In the genomic region with DNA sequence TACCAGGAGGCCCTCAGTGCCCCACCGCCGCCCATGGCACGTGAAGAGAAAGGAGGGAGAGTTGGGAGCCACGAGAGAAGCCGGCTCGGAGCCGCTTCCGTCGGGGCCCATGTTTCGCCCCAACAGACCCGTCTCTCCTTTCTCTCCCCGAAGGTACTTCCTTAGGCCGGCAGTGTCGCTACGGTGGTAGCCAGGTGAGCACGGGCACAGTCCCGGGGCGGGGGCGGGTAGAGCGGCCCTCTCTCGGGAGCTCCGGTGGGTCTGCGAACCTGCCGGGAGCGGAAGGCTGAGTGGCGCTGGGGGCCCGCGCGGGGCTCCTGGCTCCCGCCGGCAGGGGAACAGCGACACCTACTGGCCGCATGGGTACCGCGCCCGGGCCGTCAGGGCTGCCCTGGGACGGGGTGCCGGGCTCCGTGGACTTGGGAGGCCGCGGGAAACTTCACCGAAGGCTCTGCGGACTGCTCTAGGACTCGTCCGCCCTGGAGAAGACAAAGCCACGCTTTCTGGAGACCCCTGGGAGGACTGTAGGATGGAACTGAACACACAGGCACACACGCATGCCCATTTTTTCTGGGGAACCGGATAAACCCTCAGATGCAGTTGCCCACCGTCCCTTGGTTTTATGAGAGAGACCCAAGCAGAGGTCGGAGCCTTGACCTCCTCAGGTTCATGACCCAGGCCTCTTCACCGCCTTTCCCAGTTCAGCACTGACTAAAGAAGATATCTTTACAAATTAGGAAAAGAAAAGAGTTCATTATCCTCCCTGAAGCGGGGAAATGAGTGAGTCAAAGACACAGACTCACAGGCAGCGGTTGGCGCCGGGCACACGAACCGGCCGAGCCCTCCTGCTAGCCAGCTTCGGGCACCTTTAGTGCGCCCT, we compare ENCODE assay signal across 8 cellular contexts.
DNase-seq lines count a peak whose midpoint lies in the region; ATAC-seq and TF ChIP-seq lines count a peak whose summit lies in the region.

No MANE protein-coding gene starts in this region.

- POLR2A ChIA-PET in CD8-positive, alpha-beta memory T cell (lab: Charles Lee) = no interaction called here

- ATAC-seq in GM19455 (IDR thresholded peaks at IDR 0.05; ENCODE audit: unreplicated experiment) (peak; percentile 80), HG03521 (IDR thresholded peaks at IDR 0.05; ENCODE audit: unreplicated experiment) (peak; percentile 51)

- H3K9me3 ChIP-seq in CD8-positive, alpha-beta memory T cell (ENCODE audit: low read length) = no peaks in the 10 kb centered on the region
- peaks cover 0 to 12% (median 0%) of the 10 kb centered on the region in 4 donors for H3K9me3 ChIP-seq in Peyer's patch
- H3K9me3 ChIP-seq in neutrophil = no peaks in the 10 kb centered on the region

- H3K27ac ChIP-seq in CD8-positive, alpha-beta memory T cell (ENCODE audit: low read depth, low read length) = no peak overlapping the region
- no peak overlapping the region for H3K27ac ChIP-seq in Peyer's patch
- H3K27ac ChIP-seq in neutrophil = no peak overlapping the region

- peaks cover 15% of the 10 kb centered on the region for H3K4me1 ChIP-seq in CD8-positive, alpha-beta memory T cell (ENCODE audit: insufficient read depth, low read length)
- H3K4me1 ChIP-seq in Peyer's patch = peaks cover 0 to 15% (median 5%) of the 10 kb centered on the region in 4 donors
- peaks cover 14 to 15% of the 10 kb centered on the region in 2 experiments for H3K4me1 ChIP-seq in neutrophil (ENCODE audit: control insufficient read depth in 1 of 2, insufficient read depth in 1 of 2, low read depth in 1 of 2, low read length in 1 of 2)

- H3K36me3 Mint-ChIP-seq in CD8-positive, alpha-beta memory T cell = no peaks in the 10 kb centered on the region

- TF ChIP-seq CTCF in Peyer's patch (IDR thresholded peaks at IDR 0.05) (peak; percentile 42 to 96 (median 83)), foreskin fibroblast (IDR thresholded peaks at IDR 0.05; ENCODE audit: low read depth, low read length) (peak; percentile 96), neutrophil (IDR thresholded peaks at IDR 0.05) (peak; percentile 83)

- peak; percentile 63 to 79 (median 71) for DNase-seq in CD8-positive, alpha-beta memory T cell
- DNase-seq in Peyer's patch (peak; percentile 43 to 81 (median 80)), foreskin fibroblast (peak in 1 of 2 donors; percentile 78), superior temporal gyrus (ENCODE audit: extremely low spot score) (peak; percentile 90)
- peak; percentile 62 to 66 for DNase-seq in activated T-helper 1 cell treated with anti-CD3 and anti-CD28 coated beads, Interleukin-2, amount 50 U/mL, for 16 hours (ENCODE audit: low read depth in 1 of 2, low spot score in 1 of 2)

- H3K4me1 Mint-ChIP-seq in CD8-positive, alpha-beta memory T cell = peaks cover 19 to 24% (median 21%) of the 10 kb centered on the region in 3 donors

- peaks cover 75% of the 10 kb centered on the region for H3K27me3 ChIP-seq in CD8-positive, alpha-beta memory T cell (ENCODE audit: insufficient read depth, low read length, poor library complexity, severe bottlenecking)
- H3K27me3 ChIP-seq in Peyer's patch (peaks cover 4 to 56% of the 10 kb centered on the region in 2 donors), neutrophil (peaks cover 100% of the 10 kb centered on the region)

- H3K4me3 ChIP-seq in CD8-positive, alpha-beta memory T cell (ENCODE audit: low read length) = peak overlapping the region; percentile 55
- H3K4me3 ChIP-seq in Peyer's patch (peak overlapping the region; percentile 19 to 59 (median 44)), foreskin fibroblast (ENCODE audit: low read depth in 1 of 2, low read length in 2 of 2) (peak overlapping the region; percentile 15 to 29), neutrophil (ENCODE audit: low read depth in 1 of 2, low read length in 1 of 2) (peak overlapping the region; percentile 38 to 60)

- H3K27ac Mint-ChIP-seq in CD8-positive, alpha-beta memory T cell = peak overlapping the region in 1 of 8 donors; percentile 19

- peaks cover 62 to 80% of the 10 kb centered on the region in 2 donors for H3K27me3 Mint-ChIP-seq in CD8-positive, alpha-beta memory T cell

- no peak for TF ChIP-seq POLR2A in Peyer's patch (IDR thresholded peaks at IDR 0.05)

- H3K9me3 Mint-ChIP-seq in CD8-positive, alpha-beta memory T cell = peaks cover 0 to 12% (median 4%) of the 10 kb centered on the region in 5 donors

- CTCF ChIA-PET in CD8-positive, alpha-beta memory T cell (lab: Charles Lee) = interaction anchor here (0.7 to 4.1 kb wide), 7 partner anchors 11 to 933 kb away, joined by 3 to 44 read pairs (median 6); no protein-coding TSS in a partner anchor

- H3K4me3 Mint-ChIP-seq in CD8-positive, alpha-beta memory T cell = peak overlapping the region; percentile 27 to 79 (median 57)

- H3K36me3 ChIP-seq in CD8-positive, alpha-beta memory T cell (ENCODE audit: insufficient read depth, low read length) = no peaks in the 10 kb centered on the region
- H3K36me3 ChIP-seq in Peyer's patch (no peaks in the 10 kb centered on the region), neutrophil (no peaks in the 10 kb centered on the region)
